Comparison of ENCODE assay signal across 5 cellular contexts in genomic region chr2:161786531-161787075, GRCh38.
DNase-seq lines count a peak whose midpoint lies in the region; ATAC-seq, FAIRE-seq and TF ChIP-seq lines count a peak whose summit lies in the region.
"Not testable (repeated sequence)": the region's sequence is repeated elsewhere in the genome, so short reads cannot be mapped to it uniquely, and the experiment has no call there.

No MANE protein-coding gene starts in this region.

- TF ChIP-seq EP300 in transverse colon (IDR thresholded peaks at IDR 0.05; ENCODE audit: low read depth): not testable (repeated sequence)

- ATAC-seq in left colon: peak; percentile 84
- not testable (repeated sequence) for ATAC-seq in pancreas

- H3K36me3 ChIP-seq in pancreas, transverse colon: not testable (repeated sequence)

- not testable (repeated sequence) for TF ChIP-seq POLR2A in transverse colon (IDR thresholded peaks at IDR 0.05)

- H3K4me1 ChIP-seq in pancreas: not testable (repeated sequence)
- H3K4me1 ChIP-seq in transverse colon: peaks cover 0 to 11% (median 7%) of the 10 kb centered on the region in 4 donors

- H3K27ac ChIP-seq in pancreas: not testable (repeated sequence)
- H3K27ac ChIP-seq in transverse colon: peak overlapping the region; percentile 23 to 68 (median 57)

- intact Hi-C loops in left colon (cut with DNase I, micrococcal nuclease); pancreas (cut with DNase I); transverse colon (cut with DNase I; ENCODE audit: low total_unique reads): not testable (repeated sequence)

- FAIRE-seq in A204.1 (lab: Jason Lieb, UNC) (peak; percentile 21), colon (lab: Jason Lieb, UNC) (peak; percentile 99), pancreas (lab: Jason Lieb, UNC) (peak; percentile 98)

- WGBS in pancreas, 2 donors: 28 to 32% methylated on average over 3 of the region's 3 CpGs
- 28 to 41% methylated on average over 3 of the region's 3 CpGs for WGBS in transverse colon (ENCODE audit: low coverage in 1 of 2), 2 donors

- H3K9me3 ChIP-seq in pancreas: not testable (repeated sequence)
- H3K9me3 ChIP-seq in transverse colon: peaks cover 15 to 16% of the 10 kb centered on the region in 2 donors

- H3K4me3 ChIP-seq in pancreas, transverse colon: not testable (repeated sequence)

- not testable (repeated sequence) for DNase-seq in left colon, pancreas, transverse colon

- not testable (repeated sequence) for TF ChIP-seq CTCF in pancreas (IDR thresholded peaks at IDR 0.05); transverse colon (IDR thresholded peaks at IDR 0.05)

- in situ Hi-C loops in transverse colon (cut with MboI; ENCODE audit: low pct_ligation_motif_present in 1 of 4, low pct_unique_long_range_greater_than_20kb in 1 of 4, low sequenced_read_pairs in 3 of 4): not testable (repeated sequence)

- H3K27me3 ChIP-seq in pancreas, transverse colon: not testable (repeated sequence)
